10 cellular contexts compared by ENCODE assay signal in genomic region chr10:44853148-44853734, GRCh38.
DNase-seq lines count a peak whose midpoint lies in the region; ATAC-seq and TF ChIP-seq lines count a peak whose summit lies in the region.
"Had no signal": no experiment of that assay in that cellular context is flagged by ENCODE, and none has a peak within 500 bp of the region (broad histone marks: within the 10 kb centered on the region; RNA-seq: fewer than 3 reads in every experiment).

No MANE protein-coding gene starts in this region.

- ATAC-seq in GM18868 (IDR thresholded peaks at IDR 0.05; ENCODE audit: unreplicated experiment), result no peak
- no peak for ATAC-seq in HG02571 (IDR thresholded peaks at IDR 0.05; ENCODE audit: unreplicated experiment)

- H3K4me3 ChIP-seq in NB4 (ENCODE audit: low read depth, low read length) (no peak overlapping the region), fibroblast of mammary gland (ENCODE audit: control insufficient read depth, low read depth, low read length) (no peak overlapping the region), retinal pigment epithelial cell (ENCODE audit: low read length) (no peak overlapping the region)
- H3K4me3 ChIP-seq: thoracic aorta had no signal

- DNase-seq in NCI-H2029 treated with DMSO at 0.1 percent for 48 hours (lab: John Stamatoyannopoulos, UW), result peak; percentile 0
- DNase-seq in NCI-H2029 (lab: John Stamatoyannopoulos, UW), result no peak
- DNase-seq in NB4 (ENCODE audit: low read depth), result peak; percentile 45
- peak; percentile 54 for DNase-seq in fibroblast of mammary gland (ENCODE audit: low read depth)
- no peak for DNase-seq in retinal pigment epithelial cell (ENCODE audit: low read depth)
- DNase-seq in superior temporal gyrus (ENCODE audit: extremely low spot score), result no peak
- DNase-seq: NCI-H2227 treated with DMSO at 0.1 percent for 48 hours had no signal

- peak; percentile 54 for TF ChIP-seq CTCF in NB4 (IDR thresholded peaks at IDR 0.05; ENCODE audit: low read depth, low read length)
- peak; percentile 51 for TF ChIP-seq CTCF in fibroblast of mammary gland (conservative IDR thresholded peaks at IDR 0.05; ENCODE audit: control insufficient read depth, insufficient read depth, low read depth, low read length)
- TF ChIP-seq CTCF in retinal pigment epithelial cell (conservative IDR thresholded peaks at IDR 0.05; ENCODE audit: low read depth, low read length), result peak; percentile 60

- TF ChIP-seq POLR2A in NB4 (IDR thresholded peaks at IDR 0.05; ENCODE audit: extremely low read depth, insufficient read length), result no peak

Comparison
In these comparisons a context has a peak if more than half of its experiments do, and no peak if none do; other contexts are left out.
1. DNase-seq: peak in NCI-H2029 treated with DMSO at 0.1 percent for 48 hours (single experiment), NB4 (single experiment) and fibroblast of mammary gland (single experiment); none in NCI-H2029 (single experiment), retinal pigment epithelial cell (single experiment) and superior temporal gyrus (single experiment).
2. Peak in every context shown above with its lines, with median percentiles within 50 percentile points of each other: CTCF ChIP-seq.